In genomic region chr12:46263140-46264017, GRCh38 we compare ENCODE assay signal across 11 cellular contexts. TPM values are rescaled to one million over a fixed set of nuclear protein-coding genes. Genes with fewer than 3 reads are reported as not detected.
DNase-seq lines count a peak whose midpoint lies in the region; TF ChIP-seq lines count a peak whose summit lies in the region.
"Had no signal": no experiment of that assay in that cellular context is flagged by ENCODE, and none has a peak within 500 bp of the region (broad histone marks: within the 10 kb centered on the region; RNA-seq: fewer than 3 reads in every experiment).

No MANE protein-coding gene starts in this region.

- TF ChIP-seq CTCF in cardiac fibroblast (IDR thresholded peaks at IDR 0.05; ENCODE audit: low read depth, low read length), result peak; percentile 19
- peak; percentile 46 for TF ChIP-seq CTCF in nephron progenitor cell (IDR thresholded peaks at IDR 0.05)
- TF ChIP-seq CTCF in GM20000 (IDR thresholded peaks at IDR 0.05; ENCODE audit: extremely low read depth, missing control alignments), result no peak

- H3K9ac ChIP-seq in Karpas-422 (ENCODE audit: low read length), result no peak overlapping the region

- H3K27ac ChIP-seq in CD4-positive, alpha-beta memory T cell (ENCODE audit: low read depth, low read length), result peak overlapping the region; percentile 7
- H3K27ac ChIP-seq in Karpas-422 (ENCODE audit: low read length) (no peak overlapping the region), substantia nigra (ENCODE audit: low read depth, low read length, poor library complexity, severe bottlenecking) (no peak overlapping the region)

- H3K9me3 Mint-ChIP-seq in CD4-positive, alpha-beta memory T cell, result peaks cover 0 to 2% (median 0%) of the 10 kb centered on the region in 8 donors
- H3K9me3 Mint-ChIP-seq in nephron progenitor cell, result peaks cover 6% of the 10 kb centered on the region
- H3K9me3 Mint-ChIP-seq: T-helper 1 cell treated with Interleukin-12 subunit alpha and Interleukin-12 subunit beta and Interleukin-4 antibody, amounts not matched to agents 30 μg/mL and 1 μg/mL, for 36 hours had no signal

- CTCF ChIA-PET in CD4-positive, alpha-beta memory T cell (lab: Charles Lee; ENCODE audit: partially characterized antibody), result interaction anchor here (0.9 to 1.7 kb wide), 5 partner anchors 13 to 40 kb away, joined by 3 to 5 read pairs (median 4); no protein-coding TSS in a partner anchor

- intact Hi-C loops in CD4-positive, alpha-beta memory T cell (cut with micrococcal nuclease), result loop anchor here (1.0 to 2.0 kb wide), 2 partner anchors 9 to 21 kb away; no protein-coding TSS in a partner anchor

- peak overlapping the region in 6 of 7 donors; percentile 64 to 81 (median 75) for H3K27ac Mint-ChIP-seq in CD4-positive, alpha-beta memory T cell
- H3K27ac Mint-ChIP-seq in nephron progenitor cell, result peak overlapping the region; percentile 97
- H3K27ac Mint-ChIP-seq: T-helper 1 cell treated with Interleukin-12 subunit alpha and Interleukin-12 subunit beta and Interleukin-4 antibody, amounts not matched to agents 30 μg/mL and 1 μg/mL, for 36 hours had no signal

- H3K4me2 ChIP-seq in Karpas-422 (ENCODE audit: low read depth, low read length, poor library complexity, severe bottlenecking), result peak overlapping the region; percentile 83

- peak overlapping the region; percentile 22 to 84 (median 68) for H3K4me3 Mint-ChIP-seq in CD4-positive, alpha-beta memory T cell
- peak overlapping the region; percentile 59 for H3K4me3 Mint-ChIP-seq in nephron progenitor cell

- H3K79me2 ChIP-seq in Karpas-422 (ENCODE audit: low read length), result peaks cover 100% of the 10 kb centered on the region

- DNase-seq in CD4-positive, alpha-beta memory T cell, result no peak
- DNase-seq in Karpas-422, result no peak
- no peak for DNase-seq in cardiac fibroblast (ENCODE audit: low read depth in 2 of 2)
- no peak for DNase-seq in nephron progenitor cell
- DNase-seq in substantia nigra (lab: John Stamatoyannopoulos, UW), result no peak
- no peak for DNase-seq in GM20000 (ENCODE audit: low spot score)
- no peak for DNase-seq in AG08395 (ENCODE audit: low spot score)
- no peak for DNase-seq in effector CD8-positive, alpha-beta T cell (lab: John Stamatoyannopoulos, UW)
- DNase-seq: aorta, MM.1S had no signal

- H3K9me3 ChIP-seq in CD4-positive, alpha-beta memory T cell (ENCODE audit: control insufficient read depth in 1 of 2, low read length in 2 of 2), result no peaks in the 10 kb centered on the region
- H3K9me3 ChIP-seq in Karpas-422 (ENCODE audit: low read length), result no peaks in the 10 kb centered on the region

- H3K4me1 Mint-ChIP-seq in CD4-positive, alpha-beta memory T cell, result peaks cover 12 to 19% (median 17%) of the 10 kb centered on the region in 4 donors
- H3K4me1 Mint-ChIP-seq in nephron progenitor cell, result no peaks in the 10 kb centered on the region

- no peaks in the 10 kb centered on the region for H3K9me2 ChIP-seq in Karpas-422 (replicated peaks; ENCODE audit: insufficient read depth, low read length)

- peaks cover 39% of the 10 kb centered on the region; the same call in 1 of the 2 replicates for H4K20me1 ChIP-seq in Karpas-422 (ENCODE audit: insufficient read depth, low read depth, low read length)

- no peak overlapping the region for H2AFZ ChIP-seq in Karpas-422 (ENCODE audit: low read length)

- H3K36me3 Mint-ChIP-seq in CD4-positive, alpha-beta memory T cell, result peaks cover 5 to 19% of the 10 kb centered on the region in 2 donors
- H3K36me3 Mint-ChIP-seq in nephron progenitor cell (ENCODE audit: low read depth), result no peaks in the 10 kb centered on the region

- peaks cover 83% of the 10 kb centered on the region for H3K4me1 ChIP-seq in CD4-positive, alpha-beta memory T cell (ENCODE audit: insufficient read depth, low read length)
- peaks cover 49% of the 10 kb centered on the region for H3K4me1 ChIP-seq in Karpas-422 (ENCODE audit: low read length)

- H3K4me3 ChIP-seq in CD4-positive, alpha-beta memory T cell (ENCODE audit: low read length in 2 of 2), result no peak overlapping the region
- H3K4me3 ChIP-seq in Karpas-422 (ENCODE audit: low read length) (no peak overlapping the region), cardiac fibroblast (replicated peaks in 1 of 2; ENCODE audit: low read depth in 2 of 2, low read length in 2 of 2) (no peak overlapping the region)

- peaks cover 3% of the 10 kb centered on the region for H3K36me3 ChIP-seq in CD4-positive, alpha-beta memory T cell (ENCODE audit: insufficient read depth, low read length)
- H3K36me3 ChIP-seq in Karpas-422 (ENCODE audit: insufficient read depth, low read length), result peaks cover 22% of the 10 kb centered on the region; the same call in 1 of the 2 replicates

- H3K27me3 ChIP-seq in CD4-positive, alpha-beta memory T cell (ENCODE audit: insufficient read depth, low read length), result no peaks in the 10 kb centered on the region
- no peaks in the 10 kb centered on the region for H3K27me3 ChIP-seq in Karpas-422 (ENCODE audit: low read length)

- no peaks in the 10 kb centered on the region for H3K27me3 Mint-ChIP-seq in CD4-positive, alpha-beta memory T cell
- no peaks in the 10 kb centered on the region for H3K27me3 Mint-ChIP-seq in nephron progenitor cell (ENCODE audit: low read depth, poor library complexity)

- POLR2A ChIA-PET in CD4-positive, alpha-beta memory T cell (lab: Charles Lee; ENCODE audit: partially characterized antibody), result interaction anchor here (0.8 to 2.3 kb wide), 7 partner anchors 29 to 108 kb away, joined by 3 to 20 read pairs (median 4); no protein-coding TSS in a partner anchor

RNA-seq across cellular contexts. Expression of gene SLC38A1, which starts 5.5 kb away (rescaled TPM):
- total RNA-seq in CD4-positive, alpha-beta memory T cell, result 100 to 1,000 TPM; 265 to 272 TPM
- polyA plus RNA-seq in CD4-positive, alpha-beta memory T cell, result 100 to 1,000 TPM; 230 to 307 TPM
- 97.4 and 209 TPM in 2 replicates for total RNA-seq in Karpas-422 (2014; rRNA removed; shearing (Covaris generic); ENCODE audit: low replicate concordance)
